Comparison of ENCODE assay signal across 30 cellular contexts in the genomic region with DNA sequence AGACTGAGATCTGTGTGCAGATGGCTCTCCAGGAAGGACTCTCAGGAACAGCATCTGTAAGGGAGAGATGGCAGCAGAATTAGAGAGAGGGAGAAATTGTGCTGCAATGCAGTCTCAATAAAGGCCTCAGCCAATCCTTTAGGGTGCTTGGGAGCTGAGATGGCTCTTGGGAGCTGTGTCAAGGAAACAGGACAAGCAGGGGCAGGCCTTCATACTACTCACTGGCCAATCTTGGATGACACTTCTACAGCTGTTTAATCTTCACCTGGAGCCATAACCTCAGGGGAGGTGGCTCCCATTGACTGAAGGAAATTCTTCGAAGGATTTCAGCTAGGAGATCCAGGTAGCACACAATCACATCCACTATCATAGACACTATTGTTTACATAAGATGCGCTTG. TPM values are rescaled to one million over a fixed set of nuclear protein-coding genes. Genes with fewer than 3 reads are reported as not detected.
A peak's percentile ranks its signal among the peaks of the same experiment; 100 is the strongest.
DNase-seq lines count a peak whose midpoint lies in the region; ATAC-seq and TF ChIP-seq lines count a peak whose summit lies in the region.
"Had no signal": no experiment of that assay in that cellular context is flagged by ENCODE, and none has a peak within 500 bp of the region (broad histone marks: within the 10 kb centered on the region; RNA-seq: fewer than 3 reads in every experiment).

No MANE protein-coding gene starts in this region.

- no peaks in the 10 kb centered on the region for H3K9me2 ChIP-seq in Loucy (replicated peaks; ENCODE audit: low read depth, low read length)

- peak overlapping the region; percentile 45 for H3K4me2 ChIP-seq in Loucy (ENCODE audit: low read depth, low read length, poor library complexity, severe bottlenecking)
- H3K4me2 ChIP-seq: smooth muscle cell had no signal

- no peak for DNase-seq in activated naive CD4-positive, alpha-beta T cell treated with anti-CD3 and anti-CD28 coated beads for 36 hours
- DNase-seq in activated naive CD4-positive, alpha-beta T cell treated with anti-CD3 and anti-CD28 coated beads, Interleukin-2, amount 10 ng/mL, durations not matched to agents 7 days and 5 days, result no peak
- DNase-seq in effector memory CD8-positive, alpha-beta T cell, result no peak
- no peak for DNase-seq in stimulated activated effector memory CD8-positive, alpha-beta T cell treated with anti-CD3 and anti-CD28 coated beads, Interleukin-12 subunit alpha, Interleukin-12 subunit beta, amount 100 ng/mL, for 72 hours (ENCODE audit: low spot score in 2 of 2)
- DNase-seq in AG20443 (ENCODE audit: low spot score) (no peak), GM13976 (ENCODE audit: low spot score) (no peak)
- DNase-seq: adrenal gland; brain microvascular endothelial cell; GM23248; Karpas-422; kidney; midbrain; NCI-H1048; NCI-H1694 treated with DMSO at 0.1 percent for 48 hours; NCI-H526; pancreas; SHP77 treated with DMSO at 0.1 percent for 48 hours; stimulated activated CD4-positive, alpha-beta T cell treated with anti-CD3 and anti-CD28 coated beads, Interleukin-1b, Interleukin-23, amount 100 ng/mL, for 48 hours; SW 1271; trophoblast cell had no signal

- no peaks in the 10 kb centered on the region for H3F3A ChIP-seq in Loucy (ENCODE audit: low read depth)

- H3K9ac ChIP-seq in Loucy (ENCODE audit: low read depth, low read length, poor library complexity, severe bottlenecking), result peak overlapping the region; percentile 33
- H3K9ac ChIP-seq: GM23248 had no signal

- TF ChIP-seq CTCF in Loucy (conservative IDR thresholded peaks at IDR 0.05; ENCODE audit: low read length) (no peak), GM13976 (IDR thresholded peaks at IDR 0.05; ENCODE audit: borderline replicate concordance, control extremely low read depth, extremely low read depth, insufficient read depth, missing control alignments) (no peak)

- intact Hi-C loops in activated naive CD4-positive, alpha-beta T cell treated with anti-CD3 and anti-CD28 coated beads for 36 hours (cut with micrococcal nuclease), result loop anchor here (2.0 kb wide), 1 partner anchor 27 kb away; no protein-coding TSS in a partner anchor

- ATAC-seq in effector memory CD8-positive, alpha-beta T cell (replicated peaks), result no peak
- ATAC-seq in stimulated activated effector memory CD8-positive, alpha-beta T cell treated with anti-CD3 and anti-CD28 coated beads, Interleukin-12 subunit alpha, Interleukin-12 subunit beta, amount 100 ng/mL, for 72 hours, result no peak
- no peak for ATAC-seq in HG03442 (IDR thresholded peaks at IDR 0.05; ENCODE audit: unreplicated experiment)
- ATAC-seq: Panc1, pancreas, WTC11 had no signal

- peaks cover 18% of the 10 kb centered on the region for H3K4me1 ChIP-seq in Loucy (ENCODE audit: insufficient read depth, low read length, poor library complexity, severe bottlenecking)
- H3K4me1 ChIP-seq: adrenal gland, pancreas had no signal

- peaks cover 22% of the 10 kb centered on the region for H3K4me1 Mint-ChIP-seq in activated naive CD4-positive, alpha-beta T cell treated with anti-CD3 and anti-CD28 coated beads for 36 hours (ENCODE audit: low read depth)
- H3K4me1 Mint-ChIP-seq in activated naive CD4-positive, alpha-beta T cell treated with anti-CD3 and anti-CD28 coated beads, Interleukin-2, amount 10 ng/mL, durations not matched to agents 7 days and 5 days, result peaks cover 14% of the 10 kb centered on the region
- H3K4me1 Mint-ChIP-seq in effector memory CD8-positive, alpha-beta T cell (ENCODE audit: low read depth in 2 of 2), result peaks cover 21 to 28% of the 10 kb centered on the region in 2 donors
- H3K4me1 Mint-ChIP-seq in stimulated activated effector memory CD8-positive, alpha-beta T cell treated with anti-CD3 and anti-CD28 coated beads, Interleukin-12 subunit alpha, Interleukin-12 subunit beta, amount 100 ng/mL, for 72 hours, result peaks cover 38% of the 10 kb centered on the region
- H3K4me1 Mint-ChIP-seq: WTC11 had no signal

- H3K9me3 Mint-ChIP-seq in activated naive CD4-positive, alpha-beta T cell treated with anti-CD3 and anti-CD28 coated beads for 36 hours, result no peaks in the 10 kb centered on the region
- no peaks in the 10 kb centered on the region for H3K9me3 Mint-ChIP-seq in activated naive CD4-positive, alpha-beta T cell treated with anti-CD3 and anti-CD28 coated beads, Interleukin-2, amount 10 ng/mL, durations not matched to agents 7 days and 5 days
- no peaks in the 10 kb centered on the region for H3K9me3 Mint-ChIP-seq in effector memory CD8-positive, alpha-beta T cell
- no peaks in the 10 kb centered on the region for H3K9me3 Mint-ChIP-seq in stimulated activated effector memory CD8-positive, alpha-beta T cell treated with anti-CD3 and anti-CD28 coated beads, Interleukin-12 subunit alpha, Interleukin-12 subunit beta, amount 100 ng/mL, for 72 hours
- H3K9me3 Mint-ChIP-seq: activated CD4-positive, alpha-beta T cell treated with anti-CD3 and anti-CD28 coated beads, Interleukin-2, amount 10 ng/mL, durations not matched to agents 7 days and 5 days; WTC11 had no signal

- no peaks in the 10 kb centered on the region for H4K20me1 ChIP-seq in Loucy (ENCODE audit: insufficient read depth, low read length, poor library complexity, severe bottlenecking)

- no peak overlapping the region for H3K4me3 Mint-ChIP-seq in activated naive CD4-positive, alpha-beta T cell treated with anti-CD3 and anti-CD28 coated beads for 36 hours
- no peak overlapping the region for H3K4me3 Mint-ChIP-seq in activated naive CD4-positive, alpha-beta T cell treated with anti-CD3 and anti-CD28 coated beads, Interleukin-2, amount 10 ng/mL, durations not matched to agents 7 days and 5 days
- peak overlapping the region; percentile 13 to 50 for H3K4me3 Mint-ChIP-seq in effector memory CD8-positive, alpha-beta T cell
- H3K4me3 Mint-ChIP-seq in stimulated activated effector memory CD8-positive, alpha-beta T cell treated with anti-CD3 and anti-CD28 coated beads, Interleukin-12 subunit alpha, Interleukin-12 subunit beta, amount 100 ng/mL, for 72 hours, result no peak overlapping the region
- H3K4me3 Mint-ChIP-seq: activated CD4-positive, alpha-beta T cell treated with anti-CD3 and anti-CD28 coated beads, Interleukin-2, amount 10 ng/mL, durations not matched to agents 7 days and 5 days; B cell; WTC11 had no signal

- no peaks in the 10 kb centered on the region for H3K27me3 ChIP-seq in Loucy (ENCODE audit: insufficient read depth, low read length, poor library complexity, severe bottlenecking)
- H3K27me3 ChIP-seq: adrenal gland, brain microvascular endothelial cell, pancreas had no signal

- no peaks in the 10 kb centered on the region for H3K79me2 ChIP-seq in Loucy (ENCODE audit: insufficient read depth, low read length)

- no peaks in the 10 kb centered on the region for H3K36me3 ChIP-seq in Loucy (ENCODE audit: insufficient read depth, low read length)
- H3K36me3 ChIP-seq: adrenal gland, brain microvascular endothelial cell, pancreas had no signal

- peak overlapping the region; percentile 42 for H3K27ac Mint-ChIP-seq in activated naive CD4-positive, alpha-beta T cell treated with anti-CD3 and anti-CD28 coated beads for 36 hours
- no peak overlapping the region for H3K27ac Mint-ChIP-seq in activated naive CD4-positive, alpha-beta T cell treated with anti-CD3 and anti-CD28 coated beads, Interleukin-2, amount 10 ng/mL, durations not matched to agents 7 days and 5 days
- H3K27ac Mint-ChIP-seq in effector memory CD8-positive, alpha-beta T cell, result peak overlapping the region; percentile 89 to 91
- peak overlapping the region; percentile 70 for H3K27ac Mint-ChIP-seq in stimulated activated effector memory CD8-positive, alpha-beta T cell treated with anti-CD3 and anti-CD28 coated beads, Interleukin-12 subunit alpha, Interleukin-12 subunit beta, amount 100 ng/mL, for 72 hours
- H3K27ac Mint-ChIP-seq: B cell, WTC11 had no signal

- in situ Hi-C loops in GM13976 (cut with MboI; ENCODE audit: low sequenced_read_pairs, unreplicated experiment), result no loop called here

- H3K36me3 Mint-ChIP-seq in activated naive CD4-positive, alpha-beta T cell treated with anti-CD3 and anti-CD28 coated beads for 36 hours (ENCODE audit: low read depth), result no peaks in the 10 kb centered on the region
- H3K36me3 Mint-ChIP-seq in activated naive CD4-positive, alpha-beta T cell treated with anti-CD3 and anti-CD28 coated beads, Interleukin-2, amount 10 ng/mL, durations not matched to agents 7 days and 5 days, result no peaks in the 10 kb centered on the region
- H3K36me3 Mint-ChIP-seq in effector memory CD8-positive, alpha-beta T cell (ENCODE audit: insufficient read depth), result no peaks in the 10 kb centered on the region
- peaks cover 4% of the 10 kb centered on the region for H3K36me3 Mint-ChIP-seq in stimulated activated effector memory CD8-positive, alpha-beta T cell treated with anti-CD3 and anti-CD28 coated beads, Interleukin-12 subunit alpha, Interleukin-12 subunit beta, amount 100 ng/mL, for 72 hours
- H3K36me3 Mint-ChIP-seq: WTC11 had no signal

- peak overlapping the region; percentile 14 for H3K4me3 ChIP-seq in Loucy (ENCODE audit: low read length, poor library complexity, severe bottlenecking)
- H3K4me3 ChIP-seq: adrenal gland, GM23248, pancreas, smooth muscle cell had no signal

- no peaks in the 10 kb centered on the region for H3K9me3 ChIP-seq in Loucy (ENCODE audit: insufficient read depth, low read depth, low read length)
- H3K9me3 ChIP-seq: adrenal gland, pancreas had no signal

- peak overlapping the region; percentile 86 for H2AFZ ChIP-seq in Loucy (ENCODE audit: low read length)

- CTCF ChIA-PET in activated naive CD4-positive, alpha-beta T cell treated with anti-CD3 and anti-CD28 coated beads for 36 hours (lab: Charles Lee), result interaction anchor here (1.2 kb wide), 1 partner anchor 18 kb away, joined by 3 read pairs; no protein-coding TSS in a partner anchor
- CTCF ChIA-PET in activated naive CD4-positive, alpha-beta T cell treated with anti-CD3 and anti-CD28 coated beads, Interleukin-2, amount 10 ng/mL, durations not matched to agents 7 days and 5 days (lab: Charles Lee), result no interaction called here

- no peaks in the 10 kb centered on the region for H3K27me3 Mint-ChIP-seq in activated naive CD4-positive, alpha-beta T cell treated with anti-CD3 and anti-CD28 coated beads for 36 hours (ENCODE audit: low read depth)
- no peaks in the 10 kb centered on the region for H3K27me3 Mint-ChIP-seq in activated naive CD4-positive, alpha-beta T cell treated with anti-CD3 and anti-CD28 coated beads, Interleukin-2, amount 10 ng/mL, durations not matched to agents 7 days and 5 days
- no peaks in the 10 kb centered on the region for H3K27me3 Mint-ChIP-seq in effector memory CD8-positive, alpha-beta T cell
- H3K27me3 Mint-ChIP-seq: activated CD4-positive, alpha-beta T cell treated with anti-CD3 and anti-CD28 coated beads, Interleukin-2, amount 10 ng/mL, durations not matched to agents 7 days and 5 days; B cell had no signal

RNA-seq across cellular contexts. Expression of a gene that starts 10.0 kb away (rescaled TPM):
- not detected for total RNA-seq in activated naive CD4-positive, alpha-beta T cell treated with anti-CD3 and anti-CD28 coated beads for 36 hours
- total RNA-seq: A673, adrenal gland, epithelial cell of proximal tubule, GM23248, kidney, lower leg skin, pancreas, smooth muscle cell, WTC11 had no signal

RNA-seq across cellular contexts. Expression of a gene that starts 55.9 kb away (rescaled TPM):
- total RNA-seq in activated naive CD4-positive, alpha-beta T cell treated with anti-CD3 and anti-CD28 coated beads for 36 hours, result not detected
- total RNA-seq: A673; activated CD4-positive, alpha-beta T cell treated with anti-CD3 and anti-CD28 coated beads, Interleukin-2, amount 10 ng/mL, durations not matched to agents 7 days and 5 days; adrenal gland; B cell; epithelial cell of proximal tubule; GM23248; kidney; lower leg skin; pancreas; smooth muscle cell; WTC11 had no signal

Comparison
In these comparisons a context has a peak if more than half of its experiments do, and no peak if none do; other contexts are left out.
1. H3K4me3 Mint-ChIP-seq: peak in effector memory CD8-positive, alpha-beta T cell (2 of 2); none in activated naive CD4-positive, alpha-beta T cell treated with anti-CD3 and anti-CD28 coated beads for 36 hours (single experiment), activated naive CD4-positive, alpha-beta T cell treated with anti-CD3 and anti-CD28 coated beads, Interleukin-2, amount 10 ng/mL, durations not matched to agents 7 days and 5 days (single experiment) and stimulated activated effector memory CD8-positive, alpha-beta T cell treated with anti-CD3 and anti-CD28 coated beads, Interleukin-12 subunit alpha, Interleukin-12 subunit beta, amount 100 ng/mL, for 72 hours (single experiment).